ENCODE assay signal across 8 cellular contexts in the genomic region with DNA sequence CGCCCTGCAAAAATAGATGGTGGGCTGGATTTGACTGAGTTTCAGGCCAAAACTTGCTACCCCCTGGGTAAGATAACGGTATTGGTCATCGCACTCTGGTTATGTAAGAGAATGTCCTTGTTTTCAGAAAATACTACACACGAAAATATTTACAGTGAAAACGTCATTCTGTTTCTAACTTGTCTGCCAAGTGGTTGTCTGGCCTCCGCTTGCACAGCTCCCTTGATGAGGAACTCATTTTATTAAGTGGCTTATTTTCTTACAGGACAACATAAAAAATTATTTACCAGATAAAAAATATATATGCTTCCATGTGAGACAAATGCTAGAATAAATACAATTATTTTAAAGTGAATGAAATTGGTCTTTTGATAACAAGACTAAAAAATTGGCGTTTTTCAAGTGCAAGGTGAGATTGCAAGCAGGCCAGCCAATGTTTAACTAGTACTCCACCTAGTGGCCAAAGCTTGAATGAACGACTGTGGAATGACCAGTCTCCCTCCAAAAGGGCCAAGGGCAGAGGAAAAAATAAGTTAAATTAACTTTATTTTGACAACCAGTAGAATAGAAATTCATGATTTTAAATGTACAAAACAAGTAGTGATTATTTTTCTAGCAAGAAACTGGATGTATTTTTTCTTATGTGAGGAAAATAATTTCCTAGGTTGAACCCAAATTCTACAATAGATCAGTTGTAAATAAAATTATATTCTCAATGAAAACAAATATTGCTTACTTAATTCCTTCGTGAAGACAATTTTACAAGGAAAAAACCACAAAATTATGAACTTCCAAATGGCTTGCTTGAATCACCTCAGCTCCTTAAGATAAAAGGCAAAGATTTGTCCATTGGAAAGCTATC.
DNase-seq lines count a peak whose midpoint lies in the region; ATAC-seq, FAIRE-seq and TF ChIP-seq lines count a peak whose summit lies in the region.

No MANE protein-coding gene starts in this region.

- CTCF ChIA-PET in BJ (lab: Yijun Ruan, JAX) (interaction anchor here (0.6 to 9.0 kb wide), 32 partner anchors 10 to 1030 kb away, joined by 3 to 188 read pairs (median 4); no protein-coding TSS in a partner anchor), PC-9 (lab: Charles Lee) (interaction anchor here (0.6 to 2.8 kb wide), 5 partner anchors 12 to 550 kb away, joined by 3 to 18 read pairs (median 10); no protein-coding TSS in a partner anchor)

- H3K36me3 ChIP-seq in BJ (ENCODE audit: control insufficient read depth, insufficient read depth, low read length) = no peaks in the 10 kb centered on the region
- no peaks in the 10 kb centered on the region for H3K36me3 ChIP-seq in PC-9 (ENCODE audit: low read depth)
- no peaks in the 10 kb centered on the region for H3K36me3 ChIP-seq in astrocyte (ENCODE audit: insufficient read depth, low read length)
- H3K36me3 ChIP-seq in hepatocyte (replicated peaks; ENCODE audit: insufficient read depth, low read depth) = no peaks in the 10 kb centered on the region

- H3K9me2 ChIP-seq in PC-9 (ENCODE audit: insufficient read depth) (no peaks in the 10 kb centered on the region), hepatocyte (replicated peaks; ENCODE audit: insufficient read depth) (no peaks in the 10 kb centered on the region)

- DNase-seq in BJ (ENCODE audit: low read depth) (no peak), GM13977 (ENCODE audit: low spot score) (peak; percentile 70), PC-9 (peak in 1 of 2 experiments; percentile 49), astrocyte (ENCODE audit: low read depth) (peak; percentile 13), hepatocyte (ENCODE audit: low spot score) (peak; percentile 78)
- DNase-seq in stimulated activated CD4-positive, alpha-beta T cell treated with anti-CD3 and anti-CD28 coated beads, Interleukin-12 subunit alpha, Interleukin-12 subunit beta, amount 100 ng/mL, for 4 hours = peak; percentile 18

- H3K4me1 Mint-ChIP-seq in astrocyte (ENCODE audit: low read depth, unreplicated experiment) = peaks cover 9% of the 10 kb centered on the region

- peaks cover 3% of the 10 kb centered on the region for H3K27me3 Mint-ChIP-seq in astrocyte (ENCODE audit: low read depth, unreplicated experiment)

- H3K27ac ChIP-seq in PC-9 (no peak overlapping the region), astrocyte (ENCODE audit: low read depth, low read length) (no peak overlapping the region), hepatocyte (no peak overlapping the region)

- in situ Hi-C loops in GM13977 (cut with MboI; ENCODE audit: low pct_unique_long_range_greater_than_20kb, low sequenced_read_pairs, unreplicated experiment) = loop anchor here (5.0 to 25.0 kb wide), 2 partner anchors 235 to 460 kb away; no protein-coding TSS in a partner anchor

- no peak for FAIRE-seq in astrocyte (lab: Jason Lieb, UNC)

- no peak overlapping the region for H3K4me3 ChIP-seq in BJ (ENCODE audit: low read depth, low read length)
- no peak overlapping the region for H3K4me3 ChIP-seq in PC-9
- no peak overlapping the region for H3K4me3 ChIP-seq in astrocyte (ENCODE audit: insufficient read depth, low read depth, low read length)
- no peak overlapping the region for H3K4me3 ChIP-seq in hepatocyte

- H2AFZ ChIP-seq in PC-9 (no peak overlapping the region), astrocyte (ENCODE audit: low read depth, low read length) (no peak overlapping the region), hepatocyte (no peak overlapping the region)

- H3K79me2 ChIP-seq in PC-9 (ENCODE audit: low read depth) (no peaks in the 10 kb centered on the region), astrocyte (ENCODE audit: insufficient read depth, low read length) (no peaks in the 10 kb centered on the region), hepatocyte (no peaks in the 10 kb centered on the region)

- no peak overlapping the region for H3K4me3 Mint-ChIP-seq in astrocyte (ENCODE audit: unreplicated experiment)

- H3K9me3 ChIP-seq in PC-9 (ENCODE audit: insufficient read depth, low read depth) = no peaks in the 10 kb centered on the region
- no peaks in the 10 kb centered on the region for H3K9me3 ChIP-seq in astrocyte (ENCODE audit: insufficient read depth, low read depth, low read length)
- no peaks in the 10 kb centered on the region for H3K9me3 ChIP-seq in hepatocyte (ENCODE audit: low read depth)

- no peak overlapping the region for H3K27ac Mint-ChIP-seq in astrocyte (ENCODE audit: unreplicated experiment)

- no peaks in the 10 kb centered on the region for H3K4me1 ChIP-seq in PC-9 (replicated peaks; ENCODE audit: insufficient read depth)
- no peaks in the 10 kb centered on the region for H3K4me1 ChIP-seq in astrocyte (ENCODE audit: insufficient read depth, low read length)
- no peaks in the 10 kb centered on the region for H3K4me1 ChIP-seq in hepatocyte (ENCODE audit: insufficient read depth)

- peak; percentile 52 for ATAC-seq in HG03354 (IDR thresholded peaks at IDR 0.05; ENCODE audit: poor library complexity, severe bottlenecking, unreplicated experiment)
- ATAC-seq in GM21717 (IDR thresholded peaks at IDR 0.05; ENCODE audit: unreplicated experiment) = no peak

- H3K27me3 ChIP-seq in BJ (ENCODE audit: control insufficient read depth, insufficient read depth, low read length) = peaks cover 2% of the 10 kb centered on the region
- no peaks in the 10 kb centered on the region for H3K27me3 ChIP-seq in PC-9 (ENCODE audit: insufficient read depth, low read depth)
- no peaks in the 10 kb centered on the region for H3K27me3 ChIP-seq in astrocyte (ENCODE audit: insufficient read depth, low read length)
- H3K27me3 ChIP-seq in hepatocyte = no peaks in the 10 kb centered on the region

- intact Hi-C loops in PC-9 (cut with micrococcal nuclease; ENCODE audit: unreplicated experiment) = loop anchor here (1.0 to 5.0 kb wide), 3 partner anchors 233 to 930 kb away; no protein-coding TSS in a partner anchor

- 49% methylated on average over 9 of the region's 9 CpGs for WGBS in hepatocyte (ENCODE audit: low lambda C conversion rate, missing lambda C conversion rate)

- H3K9me3 Mint-ChIP-seq in astrocyte (ENCODE audit: unreplicated experiment) = peaks cover 1% of the 10 kb centered on the region

- POLR2A ChIA-PET in BJ (lab: Charles Lee) (interaction anchor here (0.6 kb wide), 2 partner anchors 325 to 375 kb away, joined by 4 read pairs; no protein-coding TSS in a partner anchor), PC-9 (lab: Charles Lee; ENCODE audit: unreplicated experiment) (interaction anchor here (0.5 to 0.7 kb wide), 3 partner anchors 34 to 922 kb away, joined by 4 to 9 read pairs (median 6); no protein-coding TSS in a partner anchor)

- H4K20me1 ChIP-seq in PC-9 (ENCODE audit: insufficient read depth) = no peaks in the 10 kb centered on the region
- H4K20me1 ChIP-seq in astrocyte (ENCODE audit: insufficient read depth, low read length) = no peaks in the 10 kb centered on the region
- no peaks in the 10 kb centered on the region for H4K20me1 ChIP-seq in hepatocyte (ENCODE audit: insufficient read depth, poor library complexity, severe bottlenecking)

- no TSS peak for BruUV-seq in PC-9 (replicated peaks; lab: Mats Ljungman, UMichigan)

- H3K4me2 ChIP-seq in PC-9 (no peak overlapping the region), astrocyte (ENCODE audit: low read length) (no peak overlapping the region), hepatocyte (no peak overlapping the region)

- H3F3A ChIP-seq in PC-9 (ENCODE audit: insufficient read depth, low read depth) = no peaks in the 10 kb centered on the region

- TF ChIP-seq CTCF in BJ (IDR thresholded peaks at IDR 0.05; ENCODE audit: insufficient read depth, low read depth, low read length) (peak; percentile 77), GM13977 (IDR thresholded peaks at IDR 0.05; ENCODE audit: extremely low read depth, insufficient read depth, missing control alignments) (peak; percentile 83), PC-9 (conservative IDR thresholded peaks at IDR 0.05) (peak; percentile 92), astrocyte (IDR thresholded peaks at IDR 0.05; ENCODE audit: insufficient read depth, low read depth, low read length) (peak; percentile 94), hepatocyte (IDR thresholded peaks at IDR 0.05; ENCODE audit: poor library complexity) (peak; percentile 85)

- H3K36me3 Mint-ChIP-seq in astrocyte (ENCODE audit: low read depth, unreplicated experiment) = no peaks in the 10 kb centered on the region

- no peak overlapping the region for H3K9ac ChIP-seq in astrocyte (ENCODE audit: low read length)
